36 cellular contexts compared by ENCODE assay signal in genomic region chr18:78414302-78414701, GRCh38.
"Had no signal": no experiment of that assay in that cellular context is flagged by ENCODE, and none has a peak within 500 bp of the region (broad histone marks: within the 10 kb centered on the region; RNA-seq: fewer than 3 reads in every experiment).

No MANE protein-coding gene starts in this region.

- H3K9me3 ChIP-seq: MG63 had no signal

- H3K27ac ChIP-seq: KMS-11 had no signal

- H3K36me3 ChIP-seq: MG63 had no signal

- DNase-seq: Karpas-422, Kasumi-1, KBM-7, KG1, MG63, MM.1S, MV-4-11, NCI-H1048, NCI-H1092, NCI-H1092 treated with DMSO at 0.1 percent for 48 hours, NCI-H1105, NCI-H1105 treated with DMSO at 0.1 percent for 48 hours, NCI-H1417, NCI-H1417 treated with DMSO at 0.1 percent for 48 hours, NCI-H1436, NCI-H1436 treated with DMSO at 0.1 percent for 48 hours, NCI-H146, NCI-H1694, NCI-H1694 treated with DMSO at 0.1 percent for 48 hours, NCI-H187, NCI-H187 treated with DMSO at 0.1 percent for 48 hours, NCI-H1930, NCI-H2029, NCI-H2029 treated with DMSO at 0.1 percent for 48 hours, NCI-H2081, NCI-H2081 treated with DMSO at 0.1 percent for 48 hours, NCI-H2107, NCI-H2171, NCI-H2171 treated with DMSO at 0.1 percent for 48 hours, NCI-H226, NCI-H345, NCI-H446, NCI-H446 treated with DMSO at 0.1 percent for 48 hours, NCI-H510A, NCI-H510A treated with DMSO at 0.1 percent for 48 hours had no signal

- H3K27me3 ChIP-seq: MG63 had no signal

- H3K4me3 ChIP-seq: MG63 had no signal
